In genomic region chr9:125143377-125144090, GRCh38 we compare ENCODE assay signal across 8 cellular contexts. TPM values are rescaled to one million over a fixed set of nuclear protein-coding genes. Genes with fewer than 3 reads are reported as not detected.
A peak's percentile ranks its signal among the peaks of the same experiment; 100 is the strongest.
DNase-seq lines count a peak whose midpoint lies in the region; ATAC-seq, FAIRE-seq and TF ChIP-seq lines count a peak whose summit lies in the region.

Gene SCAI, minus strand, starts transcription at chr9:125143528. Its CDS starts 91 bp downstream, at chr9:125143437.

- under 1% methylated on average over 46 of the region's 46 CpGs for WGBS in GM12878 (ENCODE audit: insufficient coverage, insufficient replicate concordance, low lambda C conversion rate, missing lambda C conversion rate)

- BruUV-seq in GM12878 (replicated peaks; lab: Mats Ljungman, UMichigan) = no TSS peak

- H3K4me2 ChIP-seq in GM12878 (ENCODE audit: control insufficient read depth, insufficient read depth) = peak within 1 kb of the TSS; percentile 85

- in situ Hi-C loops in GM12878 (cut with MboI) = loop anchor here (5.0 kb wide), 1 partner anchor 371 kb away; the partner anchor contains the start of gene NR6A1
- in situ Hi-C loops in gastrocnemius medialis (cut with MboI; ENCODE audit: low sequenced_read_pairs in 4 of 4) = loop anchor here (5.0 to 25.0 kb wide), 4 partner anchors 199 to 381 kb away; partner anchors contain the start of genes GOLGA1 (in 4 of the 4) and NR6A1 (in 2 of the 4)

- intact Hi-C loops in GM12878 (cut with micrococcal nuclease; ENCODE audit: unreplicated experiment) (loop anchor here (1.0 to 10.0 kb wide), 5 partner anchors 139 to 369 kb away; partner anchors contain the start of gene GOLGA1), gastrocnemius medialis (cut with DNase I; ENCODE audit: low total_unique reads) (loop anchor here (1.0 to 5.0 kb wide), 4 partner anchors 40 to 371 kb away; partner anchors contain the start of genes GOLGA1 and NR6A1)

- TF ChIP-seq POLR2A in GM12878 (IDR thresholded peaks at IDR 0.05; ENCODE audit: low read depth, low read length) (peak; percentile 75), gastrocnemius medialis (IDR thresholded peaks at IDR 0.05) (no peak)

- peak; percentile 98 to 99 for DNase-seq in NCI-H2081 (lab: John Stamatoyannopoulos, UW)
- DNase-seq in T1000 (lab: John Stamatoyannopoulos, UW) = peak; percentile 95
- DNase-seq in GM12878 (ENCODE audit: low read depth, low spot score) = peak; percentile 95
- DNase-seq in iPS DF 4.7 (ENCODE audit: extremely low read depth, low spot score) = peak; percentile 91
- peak; percentile 99 for DNase-seq in gastrocnemius medialis

- CTCF ChIA-PET in GM12878 (lab: Yijun Ruan, JAX) = interaction anchor here (0.7 to 2.8 kb wide), 21 partner anchors 10 to 373 kb away, joined by 3 to 14 read pairs (median 5); partner anchors contain the start of genes GAPVD1, GOLGA1, OLFML2A and WDR38

- H3K27me3 ChIP-seq in GM12878 (replicated peaks in 1 of 2; ENCODE audit: control insufficient read depth in 2 of 2, insufficient read depth in 2 of 2, low read length in 1 of 2) = no peaks in the 10 kb centered on the region
- H3K27me3 ChIP-seq in gastrocnemius medialis = no peaks in the 10 kb centered on the region

- peak within 1 kb of the TSS; percentile 82 for H2AFZ ChIP-seq in GM12878 (ENCODE audit: control insufficient read depth, low read depth, low read length)

- TF ChIP-seq EP300 in GM12878 (IDR thresholded peaks at IDR 0.05; ENCODE audit: borderline replicate concordance in 1 of 2, control insufficient read depth in 1 of 2, low read depth in 2 of 2, low read length in 2 of 2) = no peak; a peak in 1 of 4 replicates

- POLR2A ChIA-PET in GM12878 (lab: Charles Lee) = interaction anchor here (1.0 kb wide), 1 partner anchor 12 kb away, joined by 3 read pairs; no protein-coding TSS in a partner anchor

- no peaks in the 10 kb centered on the region for H4K20me1 ChIP-seq in GM12878 (ENCODE audit: control insufficient read depth, insufficient read depth)

- peak; percentile 95 for FAIRE-seq in GM12878 (lab: Jason Lieb, UNC)

- H3K27ac ChIP-seq in 22Rv1 (peak within 1 kb of the TSS; percentile 45), GM12878 (ENCODE audit: control insufficient read depth, insufficient read depth) (peak within 1 kb of the TSS; percentile 6; the same call in 1 of the 2 replicates), gastrocnemius medialis (peak within 1 kb of the TSS; percentile 61 to 81 (median 80))

- RAD21 ChIA-PET in GM12878 (lab: Charles Lee; ENCODE audit: unreplicated experiment) = interaction anchor here (0.7 to 2.0 kb wide), 9 partner anchors 18 to 377 kb away, joined by 3 to 8 read pairs (median 6); partner anchors contain the start of genes NR6A1 and WDR38

- no peaks in the 10 kb centered on the region for H3K9me3 ChIP-seq in GM12878 (replicated peaks; ENCODE audit: control insufficient read depth, insufficient read depth, low read length)
- H3K9me3 ChIP-seq in gastrocnemius medialis = no peaks in the 10 kb centered on the region

- peak within 1 kb of the TSS; percentile 67 for H3K4me3 ChIP-seq in GM12878
- peak within 1 kb of the TSS; percentile 64 to 78 (median 76) for H3K4me3 ChIP-seq in gastrocnemius medialis

- SMC1A ChIA-PET in GM12878 (lab: Charles Lee; ENCODE audit: uncharacterized antibody, unreplicated experiment) = interaction anchor here (0.5 to 3.4 kb wide), 15 partner anchors 12 to 373 kb away, joined by 3 to 19 read pairs (median 3); partner anchors contain the start of genes GOLGA1, NR6A1 and WDR38

- peak; percentile 99 for ATAC-seq in GM18511 (IDR thresholded peaks at IDR 0.05; ENCODE audit: unreplicated experiment)
- peak; percentile 96 for ATAC-seq in HG03039 (IDR thresholded peaks at IDR 0.05; ENCODE audit: unreplicated experiment)
- peak; percentile 99 for ATAC-seq in GM12878
- peak; percentile 99 to 100 for ATAC-seq in gastrocnemius medialis

- peak within 1 kb of the TSS; percentile 50; the same call in 1 of the 2 replicates for H3K9ac ChIP-seq in GM12878 (ENCODE audit: control insufficient read depth, insufficient read depth, low read length)

- peak; percentile 96 for TF ChIP-seq CTCF in 22Rv1 (IDR thresholded peaks at IDR 0.05)
- peak; percentile 96 to 99 (median 97) for TF ChIP-seq CTCF in GM12878 (IDR thresholded peaks at IDR 0.05 in 2 of 3, conservative IDR thresholded peaks at IDR 0.05 in 1 of 3; ENCODE audit: control insufficient read depth in 2 of 3, extremely low read depth in 1 of 3, insufficient read depth in 1 of 3, low read depth in 3 of 3, low read length in 3 of 3)
- TF ChIP-seq CTCF in gastrocnemius medialis (IDR thresholded peaks at IDR 0.05 in 4 of 5, conservative IDR thresholded peaks at IDR 0.05 in 1 of 5) = peak; percentile 98 to 100 (median 99)

- peaks cover 3% of the 10 kb centered on the region for H3K79me2 ChIP-seq in GM12878 (ENCODE audit: control insufficient read depth, insufficient read depth, low read length)

- TF ChIP-seq RAD21 in GM12878 (IDR thresholded peaks at IDR 0.05; ENCODE audit: insufficient read depth, low read depth, low read length) = peak; percentile 72

- H3K36me3 ChIP-seq in GM12878 (ENCODE audit: control insufficient read depth in 2 of 2, insufficient read depth in 2 of 2, low read length in 1 of 2) (no peaks in the 10 kb centered on the region), gastrocnemius medialis (peaks cover 0 to 11% of the 10 kb centered on the region in 2 donors)

- H3K4me1 ChIP-seq in GM12878 (ENCODE audit: control insufficient read depth, insufficient read depth, low read length) = peaks cover 10% of the 10 kb centered on the region
- H3K4me1 ChIP-seq in gastrocnemius medialis = peaks cover 10 to 15% of the 10 kb centered on the region in 2 donors

TF ChIP-seq in GM12878, 131 proteins besides CTCF, POLR2A, EP300 and RAD21 (continues in another document):
- TF ChIP-seq PAX5 (IDR thresholded peaks at IDR 0.05; ENCODE audit: borderline replicate concordance, low read depth, low read length) = no peak
- no peak for TF ChIP-seq GABPA (IDR thresholded peaks at IDR 0.05; ENCODE audit: low read depth)
- TF ChIP-seq MYB (IDR thresholded peaks at IDR 0.05; ENCODE audit: borderline replicate concordance, low read depth, low read length) = no peak
- no peak for TF ChIP-seq CHD4 (IDR thresholded peaks at IDR 0.05)
- TF ChIP-seq GATAD2B (conservative IDR thresholded peaks at IDR 0.05; ENCODE audit: low read depth) = peak; percentile 39; the same call in 1 of the 2 replicates
- TF ChIP-seq POLR2AphosphoS5 (IDR thresholded peaks at IDR 0.05; ENCODE audit: low read length) = no peak
- TF ChIP-seq TCF3 (IDR thresholded peaks at IDR 0.05; ENCODE audit: borderline replicate concordance, insufficient read depth, low read depth, low read length) = peak; percentile 71; the same call in 1 of the 2 replicates
- TF ChIP-seq YBX1 (IDR thresholded peaks at IDR 0.05) = no peak
- TF ChIP-seq PKNOX1 (IDR thresholded peaks at IDR 0.05) = peak; percentile 99
- no peak for TF ChIP-seq KLF5 (IDR thresholded peaks at IDR 0.05; ENCODE audit: partially characterized antibody)
- no peak for TF ChIP-seq KAT2A (conservative IDR thresholded peaks at IDR 0.05; ENCODE audit: control insufficient read depth, low read depth, low read length)
- peak; percentile 56 for TF ChIP-seq MYC (IDR thresholded peaks at IDR 0.05; ENCODE audit: insufficient read depth, insufficient read length, insufficient replicate concordance, low read length, severe bottlenecking)
- TF ChIP-seq POLR2AphosphoS2 (IDR thresholded peaks at IDR 0.05; ENCODE audit: low read depth, low read length) = 0 out of 2 replicates have a peak, but pooled peaks have one; percentile 40
- no peak for TF ChIP-seq BCL11A (IDR thresholded peaks at IDR 0.05; ENCODE audit: low read depth, low read length)
- peak; percentile 80 for TF ChIP-seq NBN (IDR thresholded peaks at IDR 0.05)
- no peak for TF ChIP-seq NR2F1 (conservative IDR thresholded peaks at IDR 0.05)
- no peak for TF ChIP-seq SREBF2 (IDR thresholded peaks at IDR 0.05; ENCODE audit: low read length)
- no peak for TF ChIP-seq ZNF274 (IDR thresholded peaks at IDR 0.05; ENCODE audit: insufficient read depth, insufficient read length)
- no peak for TF ChIP-seq ATF3 (IDR thresholded peaks at IDR 0.05; ENCODE audit: borderline replicate concordance, extremely low read depth, low read depth, low read length)
- no peak for TF ChIP-seq FOXK2 (IDR thresholded peaks at IDR 0.05)

RNA-seq across cellular contexts. Expression of gene SCAI, which starts in this region (rescaled TPM):
- 93.9 and 95.0 TPM in 2 replicates for total RNA-seq in GM12878 (2013; cell fraction: nucleolus; rRNA removed)
- 5.7 and 7.7 TPM in 2 replicates for total RNA-seq in GM12878 (2014; rRNA removed)
- total RNA-seq in GM12878 (2014; rRNA removed; fragmentation: Illumina TruSeq; extraction: Trizol) = 5.6 and 7.2 TPM in 2 replicates
- total RNA-seq in GM12878 (2021) = 6.9 and 8.1 TPM in 2 replicates
- 1.9 TPM for polyA plus RNA-seq in GM12878 (2011; ENCODE audit: low read depth)
- polyA plus RNA-seq in GM12878 (2011; rRNA removed) = 8.8 and 12.4 TPM in 2 replicates
- polyA plus RNA-seq in GM12878 (2011; cell fraction: cytosol; rRNA removed) = 2.5 and 4.9 TPM in 2 replicates
- 6.6 and 8.1 TPM in 2 replicates for polyA plus RNA-seq in GM12878 (2011; cell fraction: nucleus; rRNA removed)
- polyA plus RNA-seq in GM12878 (2012) = 1.8 and 2.6 TPM in 2 replicates
- polyA plus RNA-seq in GM12878 (2014; fragmentation: Illumina TruSeq; extraction: Trizol) = 3.2 and 3.5 TPM in 2 replicates
- polyA plus RNA-seq in GM12878 (2014; fragmentation: Nextera tagmentation; extraction: Ambion mirVana) = under 1 TPM; 0.52 to 0.82 TPM
- polyA plus RNA-seq in GM12878 (2014; rRNA removed) = 2.6 and 3.4 TPM in 2 replicates
- 1 to 10 TPM; 4.9 to 5.3 TPM for polyA plus RNA-seq in GM12878 (2016; fragmentation: Nextera tagmentation; extraction: Ambion mirVana)
- 11.6 and 12.5 TPM in 2 replicates for polyA minus RNA-seq in GM12878 (2011; rRNA and poly(A)+ RNA removed)
- polyA minus RNA-seq in GM12878 (2011; cell fraction: cytosol; rRNA and poly(A)+ RNA removed) = 6.5 and 7.6 TPM in 2 replicates
- 4.8 and 6.2 TPM in 2 replicates for polyA minus RNA-seq in GM12878 (2011; cell fraction: nucleus; rRNA and poly(A)+ RNA removed)
- 1 to 10 TPM; 1.1 to 4.7 (median 3.4) TPM for total RNA-seq in gastrocnemius medialis

Comparison
In these comparisons a context has a peak if more than half of its experiments do, and no peak if none do; other contexts are left out.
1. Peak in every context shown above with its lines: DNase-seq, ATAC-seq, H3K4me3 ChIP-seq and H3K27ac ChIP-seq.
2. H3K27ac ChIP-seq: peak in every context shown above with its lines; median percentile 80 in gastrocnemius medialis; 45 in 22Rv1; 6 in GM12878.